ENCODE assay signal across 10 cellular contexts in genomic region chr12:6788972-6789905, GRCh38. TPM values are rescaled to one million over a fixed set of nuclear protein-coding genes. Genes with fewer than 3 reads are reported as not detected.
DNase-seq lines count a peak whose midpoint lies in the region; ATAC-seq and TF ChIP-seq lines count a peak whose summit lies in the region.
"Had no signal": no experiment of that assay in that cellular context is flagged by ENCODE, and none has a peak within 500 bp of the region (broad histone marks: within the 10 kb centered on the region; RNA-seq: fewer than 3 reads in every experiment).

Gene CD4, plus strand, starts transcription at chr12:6789528. Its CDS starts 10,611 bp downstream, at chr12:6800139.

- H2AFZ ChIP-seq in neuron (ENCODE audit: low read depth, low read length), result peak within 1 kb of the TSS; percentile 26

- DNase-seq in AG04450 (ENCODE audit: low read depth, low spot score) (no peak), dorsolateral prefrontal cortex (peak in 3 of 10 donors; percentile 38 to 53 (median 46)), retina (no peak), T1000 (lab: John Stamatoyannopoulos, UW) (no peak)

- H3K27ac ChIP-seq in AG04450 (ENCODE audit: low read depth, low read length) (peak within 1 kb of the TSS; percentile 0), dorsolateral prefrontal cortex (peak within 1 kb of the TSS in 37 of 59 donors; percentile 9 to 85 (median 38))
- H3K27ac ChIP-seq: epithelial cell of prostate, KMS-11 had no signal

- H3K4me3 ChIP-seq in AG04450 (ENCODE audit: low read depth, low read length), result peak within 1 kb of the TSS; percentile 50
- H3K4me3 ChIP-seq in dorsolateral prefrontal cortex, result peak within 1 kb of the TSS in 49 of 59 donors; percentile 3 to 57 (median 32)
- no peak within 1 kb of the TSS for H3K4me3 ChIP-seq in neuron (ENCODE audit: low read length)

- no peaks in the 10 kb centered on the region for H3K36me3 ChIP-seq in neuron (ENCODE audit: insufficient read depth, low read length)

- intact Hi-C loops in T-helper 2 cell treated with Interferon-gamma antibody and Interleukin-4, amounts not matched to agents 100 ng/mL and 5 ng/mL, for 36 hours (cut with micrococcal nuclease), result loop anchor here (1.0 to 2.0 kb wide), 4 partner anchors 10 to 64 kb away; partner anchors contain the start of genes COPS7A, MLF2 and PTMS
- intact Hi-C loops in dorsolateral prefrontal cortex (cut with DNase I), result no loop called here

- H3K4me1 ChIP-seq in neuron (ENCODE audit: insufficient read depth, low read length), result peaks cover 24% of the 10 kb centered on the region

- no peak for TF ChIP-seq CTCF in AG04450 (IDR thresholded peaks at IDR 0.05; ENCODE audit: low read depth, low read length)
- TF ChIP-seq CTCF in dorsolateral prefrontal cortex (IDR thresholded peaks at IDR 0.05 in 54 of 56, conservative IDR thresholded peaks at IDR 0.05 in 2 of 56; ENCODE audit: low read depth in 1 of 56, partially characterized antibody in 56 of 56), result no peak

- CTCF ChIA-PET in AG04450 (lab: Charles Lee), result interaction anchor here (0.6 to 2.6 kb wide), 5 partner anchors 11 to 232 kb away, joined by 3 to 15 read pairs (median 8); partner anchors contain the start of genes MLF2 and PTMS

- H3K27me3 ChIP-seq in AG04450 (ENCODE audit: control insufficient read depth, insufficient read depth, low read length) (no peaks in the 10 kb centered on the region), dorsolateral prefrontal cortex (no peaks in the 10 kb centered on the region), neuron (ENCODE audit: insufficient read depth, low read length) (no peaks in the 10 kb centered on the region)

- no peak for ATAC-seq in HG03095 (IDR thresholded peaks at IDR 0.05; ENCODE audit: unreplicated experiment)
- no peak for ATAC-seq in HG02970 (IDR thresholded peaks at IDR 0.05; ENCODE audit: low FRiP score, unreplicated experiment)

- POLR2A ChIA-PET in AG04450 (lab: Yijun Ruan, JAX), result interaction anchor here (1.0 to 1.5 kb wide), 4 partner anchors 22 to 36 kb away, joined by 3 to 8 read pairs (median 3); partner anchors contain the start of genes GPR162 and MLF2

- H3K9me3 ChIP-seq in AG04450 (ENCODE audit: control insufficient read depth, insufficient read depth, low read length) (no peaks in the 10 kb centered on the region), neuron (ENCODE audit: low read length) (no peaks in the 10 kb centered on the region)

RNA-seq across cellular contexts. Expression of gene CD4, which starts in this region (rescaled TPM):
- polyA plus RNA-seq in AG04450 (2011; rRNA removed), result 24.8 and 24.9 TPM in 2 replicates
- polyA minus RNA-seq in AG04450 (2011; rRNA and poly(A)+ RNA removed), result 17.8 and 18.5 TPM in 2 replicates
- total RNA-seq in T-helper 2 cell treated with Interferon-gamma antibody and Interleukin-4, amounts not matched to agents 100 ng/mL and 5 ng/mL, for 36 hours, result 226 and 232 TPM in 2 replicates
- total RNA-seq in dorsolateral prefrontal cortex, result 10 to 100 TPM in 62 of 120 experiments, 1 to 10 TPM in 58; 5.0 to 28.8 (median 10.1) TPM
